ENCODE assay signal across 33 cellular contexts in the genomic region with DNA sequence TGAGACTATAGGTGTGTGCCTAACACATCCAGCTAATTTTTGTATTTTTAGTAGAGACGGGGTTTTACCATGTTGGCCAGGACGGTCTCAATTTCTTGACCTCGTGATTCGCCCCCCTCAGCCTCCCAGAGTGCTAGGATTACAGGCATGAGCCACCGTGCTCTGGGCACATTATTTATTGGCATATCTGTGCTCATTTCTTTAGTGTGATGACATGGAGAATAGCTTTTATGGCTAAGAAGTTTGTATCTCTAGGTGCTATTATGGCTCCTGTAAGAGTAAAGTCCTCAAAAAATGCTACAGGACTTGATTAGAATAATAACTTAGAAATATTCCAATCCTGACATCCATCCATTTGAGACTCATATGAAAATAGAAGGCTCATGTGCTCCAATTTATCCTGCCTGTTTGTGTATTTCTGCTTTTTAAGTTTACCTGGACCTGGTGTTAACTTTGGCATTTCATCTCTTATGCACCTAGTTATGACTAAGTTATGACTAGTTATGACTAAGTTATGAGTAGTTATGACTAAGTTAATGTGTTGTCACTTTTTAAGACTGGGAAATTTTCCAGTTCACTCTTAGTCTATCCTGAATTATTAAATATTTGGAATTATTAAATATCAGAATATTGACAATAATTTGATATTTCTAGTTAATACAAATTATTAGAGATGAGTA. TPM values are rescaled to one million over a fixed set of nuclear protein-coding genes. Genes with fewer than 3 reads are reported as not detected.
DNase-seq lines count a peak whose midpoint lies in the region; ATAC-seq, FAIRE-seq and TF ChIP-seq lines count a peak whose summit lies in the region.
"Had no signal": no experiment of that assay in that cellular context is flagged by ENCODE, and none has a peak within 500 bp of the region (broad histone marks: within the 10 kb centered on the region; RNA-seq: fewer than 3 reads in every experiment).

No MANE protein-coding gene starts in this region.

- CTCF ChIA-PET in SK-N-SH (lab: Yijun Ruan, JAX) (no interaction called here), PC-3 (lab: Charles Lee) (no interaction called here)

- TF ChIP-seq CTCF in SK-N-SH (IDR thresholded peaks at IDR 0.05) (no peak), PC-3 (conservative IDR thresholded peaks at IDR 0.05; ENCODE audit: low read depth, low read length) (no peak)

- FAIRE-seq in colon (lab: Jason Lieb, UNC) = peak; percentile 74

- intact Hi-C loops in PC-3 (cut with micrococcal nuclease) (loop anchor here (1.0 kb wide), 1 partner anchor 67 kb away; no protein-coding TSS in a partner anchor), left ventricle myocardium superior (cut with micrococcal nuclease) (no loop called here)

- no peaks in the 10 kb centered on the region for H3K9me3 ChIP-seq in SK-N-SH
- no peaks in the 10 kb centered on the region for H3K9me3 ChIP-seq in PC-3 (ENCODE audit: low read length)
- H3K9me3 ChIP-seq: psoas muscle had no signal

- H3K9ac ChIP-seq in SK-N-SH = no peak overlapping the region
- H3K9ac ChIP-seq in PC-3 (ENCODE audit: low read length) = no peak overlapping the region

- H3K27ac ChIP-seq in SK-N-SH (ENCODE audit: low read depth in 2 of 2, low read length in 1 of 2) (no peak overlapping the region), PC-3 (ENCODE audit: low read length) (peak overlapping the region; percentile 64)
- H3K27ac ChIP-seq: 22Rv1, gastroesophageal sphincter, HL-60, psoas muscle had no signal

- H3K79me2 ChIP-seq in SK-N-SH (ENCODE audit: insufficient read depth) = no peaks in the 10 kb centered on the region
- H3K79me2 ChIP-seq in PC-3 (ENCODE audit: low read length) = no peaks in the 10 kb centered on the region

- TF ChIP-seq RAD21 in SK-N-SH (IDR thresholded peaks at IDR 0.05; ENCODE audit: low read length) = no peak

- H3K36me3 ChIP-seq in SK-N-SH (replicated peaks in 1 of 2; ENCODE audit: control insufficient read depth in 1 of 2, insufficient read depth in 2 of 2, low read length in 1 of 2) (no peaks in the 10 kb centered on the region), PC-3 (ENCODE audit: low read depth, low read length) (no peaks in the 10 kb centered on the region)
- H3K36me3 ChIP-seq: gastroesophageal sphincter had no signal

- H3K4me2 ChIP-seq in SK-N-SH (no peak overlapping the region), PC-3 (ENCODE audit: low read length) (peak overlapping the region; percentile 44)

- WGBS in SK-N-SH (ENCODE audit: low lambda C conversion rate) = 73% methylated on average over 5 of the region's 5 CpGs

- H3K27me3 ChIP-seq in SK-N-SH (ENCODE audit: insufficient read depth) (no peaks in the 10 kb centered on the region), PC-3 (ENCODE audit: low read length) (no peaks in the 10 kb centered on the region)
- H3K27me3 ChIP-seq: gastroesophageal sphincter had no signal

- no peaks in the 10 kb centered on the region; a peak in 1 of 4 replicates for H3K4me1 ChIP-seq in SK-N-SH (ENCODE audit: control insufficient read depth in 1 of 2, insufficient read depth in 2 of 2, low read depth in 1 of 2, low read length in 1 of 2)
- H3K4me1 ChIP-seq in PC-3 (ENCODE audit: insufficient read depth, low read length) = peaks cover 17% of the 10 kb centered on the region
- H3K4me1 ChIP-seq: gastroesophageal sphincter, psoas muscle had no signal

- no TSS peak for BruUV-seq in PC-3 (replicated peaks; lab: Mats Ljungman, UMichigan)

- no peaks in the 10 kb centered on the region for H3F3A ChIP-seq in SK-N-SH (replicated peaks; ENCODE audit: insufficient read depth)
- no peaks in the 10 kb centered on the region for H3F3A ChIP-seq in PC-3 (ENCODE audit: low read length, unreplicated experiment)

- H2AFZ ChIP-seq in SK-N-SH (ENCODE audit: low read depth) (no peak overlapping the region), PC-3 (ENCODE audit: low read length) (no peak overlapping the region)

- no peaks in the 10 kb centered on the region for H3K9me2 ChIP-seq in SK-N-SH
- no peaks in the 10 kb centered on the region for H3K9me2 ChIP-seq in PC-3 (replicated peaks; ENCODE audit: low read length)

- no peak for TF ChIP-seq EP300 in SK-N-SH (IDR thresholded peaks at IDR 0.05; ENCODE audit: borderline replicate concordance in 1 of 2, low read depth in 1 of 2, low read length in 1 of 2)

- H3K4me3 ChIP-seq in SK-N-SH (ENCODE audit: low read depth in 2 of 2, low read length in 1 of 2) (no peak overlapping the region), PC-3 (ENCODE audit: low read length) (no peak overlapping the region)
- H3K4me3 ChIP-seq: gastroesophageal sphincter, psoas muscle had no signal

- POLR2A ChIA-PET in SK-N-SH (lab: Yijun Ruan, JAX) = no interaction called here
- POLR2A ChIA-PET in PC-3 (lab: Charles Lee; ENCODE audit: unreplicated experiment) = no interaction called here

- ATAC-seq in SK-N-SH treated with all-trans-retinoic acid at 6 μM for 48 hours (no peak), PC-3 (peak; percentile 83), left ventricle myocardium superior (no peak), HG03432 (IDR thresholded peaks at IDR 0.05; ENCODE audit: unreplicated experiment) (no peak)
- ATAC-seq: esophagus mucosa; gastroesophageal sphincter; left colon; natural killer cell treated with Interleukin-12 subunit alpha and Interleukin-12 subunit beta and Interleukin-15 and Interleukin-18, amount 100 ng/mL, for 72 hours; psoas muscle; sciatic nerve had no signal

- DNase-seq in SK-N-SH (no peak), PC-3 (peak; percentile 93), stromal cell of bone marrow (ENCODE audit: low read depth) (peak; percentile 14), left ventricle myocardium superior (no peak), NCI-H128 (lab: John Stamatoyannopoulos, UW; ENCODE audit: unreplicated experiment) (no peak)
- DNase-seq: activated B cell treated with CpG ODN at 0.5 μM for 24 hours; activated CD4-positive, alpha-beta T cell treated with anti-CD3 and anti-CD28 coated beads, Interleukin-2, amount 10 ng/mL, durations not matched to agents 7 days and 5 days; activated gamma-delta T cell; activated T-cell treated with anti-CD3 and anti-CD28 coated beads, Interleukin-2, amount 50 U/mL, for 24 hours; DMS79; GOT3; HFFc6; hippocampal formation; left colon; NCI-H1694; NCI-H446 treated with DMSO at 0.1 percent for 48 hours; NCI-H82; occipital lobe; psoas muscle; stimulated activated CD4-positive, alpha-beta T cell treated with anti-CD3 and anti-CD28 coated beads, Interleukin-12 subunit alpha, Interleukin-12 subunit beta, amount 100 ng/mL, for 4 hours; stimulated activated CD4-positive, alpha-beta T cell treated with anti-CD3 and anti-CD28 coated beads, Interleukin-4, amount 100 ng/mL, for 24 hours; substantia nigra; trophoblast cell had no signal

- H4K20me1 ChIP-seq in SK-N-SH (ENCODE audit: insufficient read depth) = no peaks in the 10 kb centered on the region
- no peaks in the 10 kb centered on the region for H4K20me1 ChIP-seq in PC-3 (ENCODE audit: low read length)

TF ChIP-seq in SK-N-SH, 30 proteins besides CTCF, POLR2A, EP300 and RAD21:
- TF ChIP-seq JUND (IDR thresholded peaks at IDR 0.05) (peak; percentile 60), EZH2phosphoT487 (IDR thresholded peaks at IDR 0.05; ENCODE audit: borderline replicate concordance, low read depth) (no peak), USF2 (IDR thresholded peaks at IDR 0.05; ENCODE audit: borderline replicate concordance, low read depth, low read length) (no peak), TCF12 (IDR thresholded peaks at IDR 0.05) (peak; percentile 44; the same call in 1 of the 2 replicates), FOSL2 (IDR thresholded peaks at IDR 0.05; ENCODE audit: borderline replicate concordance, low read depth) (peak; percentile 85), TAF1 (IDR thresholded peaks at IDR 0.05; ENCODE audit: borderline replicate concordance, low read depth, low read length) (no peak)

TF ChIP-seq in SK-N-SH treated with all-trans-retinoic acid at 6 μM for 48 hours, 23 proteins besides CTCF, POLR2A, EP300 and RAD21 (continues in another document):
- TF ChIP-seq TOX (CRISPR knock-in tag; IDR thresholded peaks at IDR 0.05; ENCODE audit: borderline replicate concordance) (no peak), CSRNP3 (CRISPR knock-in tag; IDR thresholded peaks at IDR 0.05) (no peak), ZNF70 (CRISPR knock-in tag; IDR thresholded peaks at IDR 0.05) (no peak), ZC3H10 (CRISPR knock-in tag; IDR thresholded peaks at IDR 0.05) (no peak), TCF4 (CRISPR knock-in tag; IDR thresholded peaks at IDR 0.05; ENCODE audit: borderline replicate concordance) (no peak), GLIS3 (CRISPR knock-in tag; IDR thresholded peaks at IDR 0.05) (no peak), ESRRG (CRISPR knock-in tag; IDR thresholded peaks at IDR 0.05) (no peak)

RNA-seq across cellular contexts. Expression of gene UNC5C, which starts 36.4 kb away (rescaled TPM):
- polyA plus RNA-seq in SK-N-SH (2012; rRNA removed) = 3.3 and 5.4 TPM in 2 replicates
- 3.9 and 5.5 TPM in 2 replicates for polyA plus RNA-seq in SK-N-SH (2012; cell fraction: cytosol; rRNA removed)
- polyA plus RNA-seq in SK-N-SH (2012; cell fraction: nucleus; rRNA removed) = 3.7 and 5.9 TPM in 2 replicates
- total RNA-seq in PC-3 (2014; rRNA removed) (not detected in 2 replicates), left ventricle myocardium superior (0.72 TPM)
- total RNA-seq: activated B cell treated with CpG ODN at 0.5 μM for 24 hours; activated CD4-positive, alpha-beta T cell treated with anti-CD3 and anti-CD28 coated beads, Interleukin-2, amount 10 ng/mL, durations not matched to agents 7 days and 5 days; HFFc6; natural killer cell treated with Interleukin-12 subunit alpha and Interleukin-12 subunit beta and Interleukin-15 and Interleukin-18, amount 100 ng/mL, for 72 hours; T-helper 1 cell treated with Interleukin-12 subunit alpha and Interleukin-12 subunit beta and Interleukin-4 antibody, amounts not matched to agents 30 ng/mL and 1 ng/mL, for 36 hours had no signal

Comparison
In these comparisons a context has a peak if more than half of its experiments do, and no peak if none do; other contexts are left out.
1. DNase-seq: peak in PC-3 (single experiment) and stromal cell of bone marrow (single experiment); none in SK-N-SH (single experiment), left ventricle myocardium superior (single experiment) and NCI-H128 (single experiment).